ENCODE assay signal across 24 cellular contexts in genomic region chr2:102241616-102242260, GRCh38. TPM values are rescaled to one million over a fixed set of nuclear protein-coding genes. Genes with fewer than 3 reads are reported as not detected.
DNase-seq lines count a peak whose midpoint lies in the region; ATAC-seq, FAIRE-seq and TF ChIP-seq lines count a peak whose summit lies in the region.
"Had no signal": no experiment of that assay in that cellular context is flagged by ENCODE, and none has a peak within 500 bp of the region (broad histone marks: within the 10 kb centered on the region; RNA-seq: fewer than 3 reads in every experiment).

No MANE protein-coding gene starts in this region.

- peak; percentile 82 for FAIRE-seq in keratinocyte (lab: Jason Lieb, UNC)
- FAIRE-seq: D721Med, small intestine had no signal

- no peaks in the 10 kb centered on the region for H3K36me3 Mint-ChIP-seq in type B pancreatic cell
- H3K36me3 Mint-ChIP-seq: activated naive CD4-positive, alpha-beta T cell treated with anti-CD3 and anti-CD28 coated beads, Interleukin-2, amount 50 U/mL, for 24 hours had no signal

- H3K79me2 ChIP-seq in keratinocyte (ENCODE audit: control insufficient read depth, insufficient read depth, low read length): no peaks in the 10 kb centered on the region

- H3K27me3 Mint-ChIP-seq in type B pancreatic cell: no peaks in the 10 kb centered on the region
- H3K27me3 Mint-ChIP-seq: activated naive CD4-positive, alpha-beta T cell treated with anti-CD3 and anti-CD28 coated beads, Interleukin-2, amount 50 U/mL, for 24 hours; activated T-helper 17 cell treated with anti-CD3 and anti-CD28 coated beads, Interleukin-2, amount 50 U/mL, for 72 hours; effector memory CD8-positive, alpha-beta T cell had no signal

- no peaks in the 10 kb centered on the region for H3K9me3 ChIP-seq in keratinocyte (ENCODE audit: control insufficient read depth, low read depth, low read length)
- no peaks in the 10 kb centered on the region for H3K9me3 ChIP-seq in ascending aorta
- H3K9me3 ChIP-seq: mucosa of descending colon, tibial nerve had no signal

- H3K9me1 ChIP-seq in keratinocyte (ENCODE audit: control insufficient read depth, extremely low read depth, insufficient read depth, low read length): no peaks in the 10 kb centered on the region

- peaks cover 16% of the 10 kb centered on the region for H3K4me1 Mint-ChIP-seq in type B pancreatic cell (ENCODE audit: unreplicated experiment)

- peak overlapping the region; percentile 61 for H3K4me2 ChIP-seq in keratinocyte (ENCODE audit: control insufficient read depth, extremely low read depth, insufficient read depth, low read depth, low read length)

- H2AFZ ChIP-seq in keratinocyte (ENCODE audit: control insufficient read depth, low read length): peak overlapping the region; percentile 32

- H3K9ac ChIP-seq in keratinocyte (ENCODE audit: control insufficient read depth, extremely low read depth, insufficient read depth, low read length): no peak overlapping the region

- TF ChIP-seq CTCF in keratinocyte (optimal IDR thresholded peaks at IDR 0.05 in 1 of 3, IDR thresholded peaks at IDR 0.05 in 1 of 3, conservative IDR thresholded peaks at IDR 0.05 in 1 of 3; ENCODE audit: extremely low read depth in 1 of 3, insufficient read depth in 2 of 3, low read length in 3 of 3): no peak
- TF ChIP-seq CTCF in type B pancreatic cell (conservative IDR thresholded peaks at IDR 0.05): no peak
- TF ChIP-seq CTCF in ascending aorta (IDR thresholded peaks at IDR 0.05): no peak

- H3K4me1 ChIP-seq in keratinocyte (ENCODE audit: control insufficient read depth, extremely low read depth, insufficient read depth, low read length) (peaks cover 15% of the 10 kb centered on the region), ascending aorta (peaks cover 0 to 4% of the 10 kb centered on the region in 2 donors)

- no peaks in the 10 kb centered on the region for H3K27me3 ChIP-seq in keratinocyte (ENCODE audit: control insufficient read depth, extremely low read depth, insufficient read depth, low read length)
- H3K27me3 ChIP-seq in ascending aorta: no peaks in the 10 kb centered on the region
- H3K27me3 ChIP-seq: tibial nerve had no signal

- H3K36me3 ChIP-seq in keratinocyte (ENCODE audit: control insufficient read depth in 2 of 2, extremely low read depth in 1 of 2, insufficient read depth in 2 of 2, low read length in 2 of 2) (no peaks in the 10 kb centered on the region), ascending aorta (no peaks in the 10 kb centered on the region)
- H3K36me3 ChIP-seq: tibial nerve had no signal

- in situ Hi-C loops in SK-MEL-5 (cut with HindIII; ENCODE audit: low pct_unique_long_range_greater_than_20kb, low sequenced_read_pairs): no loop called here

- no peak overlapping the region for H3K4me3 Mint-ChIP-seq in type B pancreatic cell
- H3K4me3 Mint-ChIP-seq: activated CD4-positive, alpha-beta memory T cell treated with anti-CD3 and anti-CD28 coated beads, Interleukin-2, amount 10 ng/mL, durations not matched to agents 7 days and 5 days; activated naive CD4-positive, alpha-beta T cell treated with anti-CD3 and anti-CD28 coated beads, Interleukin-2, amount 50 U/mL, for 24 hours; nephron had no signal

- H3K4me3 ChIP-seq in keratinocyte (ENCODE audit: control insufficient read depth in 2 of 3, extremely low read depth in 1 of 3, insufficient read depth in 2 of 3, low read depth in 1 of 3, low read length in 3 of 3) (no peak overlapping the region), ascending aorta (no peak overlapping the region)
- H3K4me3 ChIP-seq: coronary artery, mucosa of descending colon, SK-N-MC, tibial nerve had no signal

- no peak overlapping the region for H3K27ac Mint-ChIP-seq in type B pancreatic cell
- H3K27ac Mint-ChIP-seq: activated CD4-positive, alpha-beta memory T cell treated with anti-CD3 and anti-CD28 coated beads, Interleukin-2, amount 10 ng/mL, durations not matched to agents 7 days and 5 days had no signal

- dilution Hi-C loops in keratinocyte (cut with MboI; ENCODE audit: extremely low pct_ligation_motif_present, low sequenced_read_pairs): no loop called here

- no peaks in the 10 kb centered on the region for H4K20me1 ChIP-seq in keratinocyte (ENCODE audit: control insufficient read depth, extremely low read depth, insufficient read depth, low read length)

- ATAC-seq in HG03565 (IDR thresholded peaks at IDR 0.05; ENCODE audit: unreplicated experiment): no peak

- H3K9me3 Mint-ChIP-seq in type B pancreatic cell: no peaks in the 10 kb centered on the region
- H3K9me3 Mint-ChIP-seq: activated CD4-positive, alpha-beta memory T cell treated with anti-CD3 and anti-CD28 coated beads, Interleukin-2, amount 10 ng/mL, durations not matched to agents 7 days and 5 days; activated naive CD4-positive, alpha-beta T cell treated with anti-CD3 and anti-CD28 coated beads, Interleukin-2, amount 50 U/mL, for 24 hours; activated T-helper 17 cell treated with anti-CD3 and anti-CD28 coated beads, Interleukin-2, amount 50 U/mL, for 72 hours; effector memory CD8-positive, alpha-beta T cell; nephron had no signal

- H3K27ac ChIP-seq in keratinocyte (ENCODE audit: control insufficient read depth, insufficient read depth, low read length): peak overlapping the region; percentile 55
- no peak overlapping the region for H3K27ac ChIP-seq in ascending aorta
- H3K27ac ChIP-seq: C4-2B, SK-N-MC had no signal

- intact Hi-C loops in ascending aorta (cut with DNase I): loop anchor here (2.0 to 5.0 kb wide), 3 partner anchors 53 to 359 kb away; no protein-coding TSS in a partner anchor

- DNase-seq in EL (peak; percentile 20), SK-MEL-5 (ENCODE audit: low read depth, low spot score) (peak; percentile 13), keratinocyte (ENCODE audit: low read depth, low spot score) (no peak), type B pancreatic cell (ENCODE audit: extremely low spot score, unreplicated experiment) (peak; percentile 1), ascending aorta (ENCODE audit: low spot score in 2 of 2) (no peak), GDM1 (lab: John Stamatoyannopoulos, UW) (no peak)
- DNase-seq: activated CD4-positive, alpha-beta memory T cell treated with anti-CD3 and anti-CD28 coated beads, Interleukin-2, amount 10 ng/mL, durations not matched to agents 7 days and 5 days; activated CD4-positive, CD25-positive, alpha-beta regulatory T cell treated with anti-CD3 and anti-CD28 coated beads, Interleukin-2, amount 50 U/mL, for 72 hours; effector memory CD8-positive, alpha-beta T cell; left ventricle myocardium superior; mucosa of descending colon; NCI-H526; small intestine; stimulated activated CD4-positive, alpha-beta T cell treated with anti-CD3 and anti-CD28 coated beads, Interleukin-1b, Interleukin-23, amount 100 ng/mL, for 48 hours had no signal

RNA-seq across cellular contexts. Expression of gene IL1RL2, which starts 54.9 kb away (rescaled TPM):
- total RNA-seq in SK-MEL-5 (2014; rRNA removed; shearing (Covaris generic)): not detected in 2 replicates
- not detected in 2 replicates for polyA plus RNA-seq in SK-MEL-5 (2015; cell fraction: cytosol; rRNA removed)
- not detected in 2 replicates for polyA plus RNA-seq in SK-MEL-5 (2015; cell fraction: nucleus; rRNA removed)
- polyA plus RNA-seq in keratinocyte: 1.1 to 1.5 TPM (median 1.4 TPM) in 3 replicates
- 3.1 TPM for polyA plus RNA-seq in keratinocyte (2011; ENCODE audit: low read depth)
- polyA plus RNA-seq in keratinocyte (2011; cell fraction: cytosol; rRNA removed): 0.53 and 1.2 TPM in 2 replicates
- polyA plus RNA-seq in keratinocyte (2011; cell fraction: nucleus; rRNA removed): 2.7 and 3.5 TPM in 2 replicates
- 1.6 and 2.9 TPM in 2 replicates for polyA plus RNA-seq in keratinocyte (2012; ENCODE audit: low replicate concordance)
- 0.99 to 1.6 TPM (median 1.1 TPM) in 3 replicates for polyA minus RNA-seq in keratinocyte
- 1.3 TPM for polyA minus RNA-seq in keratinocyte (2011; cell fraction: cytosol; rRNA and poly(A)+ RNA removed)
- polyA minus RNA-seq in keratinocyte (2011; cell fraction: nucleus; rRNA and poly(A)+ RNA removed): 1.9 and 2.9 TPM in 2 replicates
- total RNA-seq in type B pancreatic cell (ENCODE audit: low replicate concordance) (1.0 and 2.0 TPM in 2 replicates), ascending aorta (not detected)
- total RNA-seq: activated CD4-positive, alpha-beta memory T cell treated with anti-CD3 and anti-CD28 coated beads, Interleukin-2, amount 10 ng/mL, durations not matched to agents 7 days and 5 days; left ventricle myocardium superior; T-helper 1 cell treated with Interleukin-12 subunit alpha and Interleukin-12 subunit beta and Interleukin-4 antibody, amounts not matched to agents 30 ng/mL and 1 ng/mL, for 36 hours had no signal

Comparison
In these comparisons a context has a peak if more than half of its experiments do, and no peak if none do; other contexts are left out.
1. DNase-seq: peak in EL (single experiment), SK-MEL-5 (single experiment) and type B pancreatic cell (single experiment); none in keratinocyte (single experiment), ascending aorta (0 of 2) and GDM1 (single experiment).